Comparison of ENCODE assay signal across 1 cellular context in the genomic region with DNA sequence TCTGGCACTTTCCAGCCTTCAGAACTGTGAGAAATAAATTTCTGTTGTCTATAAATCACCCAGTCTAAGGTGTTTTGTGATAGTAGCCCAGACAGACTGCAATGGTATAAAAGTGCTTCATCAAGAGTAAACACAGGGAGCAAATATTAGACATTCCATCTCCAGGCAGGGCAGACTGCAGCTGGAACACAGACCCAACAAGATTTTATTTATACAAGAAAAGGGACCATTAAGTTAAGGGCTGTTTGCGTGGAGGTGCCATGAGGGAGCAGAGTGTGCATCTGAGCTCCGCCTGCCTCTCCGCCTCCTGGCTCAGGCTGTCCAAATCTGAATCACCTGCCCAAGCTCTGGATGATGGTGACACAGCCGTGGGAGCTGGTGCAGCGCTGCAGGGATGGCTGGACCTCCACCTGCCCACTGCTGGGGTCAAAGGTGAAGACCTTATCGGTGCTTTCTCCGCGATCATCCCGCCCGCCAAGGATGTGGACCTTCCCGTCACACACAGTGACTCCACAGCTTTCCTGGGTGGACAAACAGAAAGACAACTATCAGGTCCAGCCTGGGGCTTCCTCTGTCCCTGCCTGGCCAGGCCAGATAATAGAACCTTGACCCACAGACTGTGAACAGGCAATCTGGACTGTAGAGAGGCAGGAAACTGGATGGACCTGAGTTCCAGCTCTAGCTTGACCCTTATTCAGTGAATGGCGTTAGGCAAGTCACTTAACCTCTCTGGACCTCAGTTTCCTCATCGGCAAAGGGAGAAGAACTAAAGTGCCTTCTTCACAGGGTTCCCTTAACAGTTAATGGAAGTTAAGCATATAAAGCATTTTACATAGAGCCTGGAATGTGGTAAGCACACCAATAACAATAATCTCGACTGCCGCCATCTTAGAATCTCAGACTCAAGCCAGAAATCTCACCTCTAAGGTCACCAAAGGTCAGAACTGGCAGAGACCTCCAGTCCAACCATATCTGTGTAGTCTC.
A peak's percentile ranks its signal among the peaks of the same experiment; 100 is the strongest.
TF ChIP-seq lines count a peak whose summit lies in the region.

No MANE protein-coding gene starts in this region.

TF ChIP-seq in K562, 482 proteins besides CTCF, POLR2A, EP300 and RAD21 (continues in another document):
- peak; percentile 12; the same call in 1 of the 2 replicates for TF ChIP-seq STAT5A (IDR thresholded peaks at IDR 0.05; ENCODE audit: borderline replicate concordance, low read length)
- no peak for TF ChIP-seq ZNF12 (CRISPR knock-in tag; IDR thresholded peaks at IDR 0.05)
- no peak for TF ChIP-seq SP1 (CRISPR knock-in tag; IDR thresholded peaks at IDR 0.05)
- no peak for TF ChIP-seq ZNF384 (IDR thresholded peaks at IDR 0.05; ENCODE audit: low read depth, low read length)
- TF ChIP-seq, protein P1, sequence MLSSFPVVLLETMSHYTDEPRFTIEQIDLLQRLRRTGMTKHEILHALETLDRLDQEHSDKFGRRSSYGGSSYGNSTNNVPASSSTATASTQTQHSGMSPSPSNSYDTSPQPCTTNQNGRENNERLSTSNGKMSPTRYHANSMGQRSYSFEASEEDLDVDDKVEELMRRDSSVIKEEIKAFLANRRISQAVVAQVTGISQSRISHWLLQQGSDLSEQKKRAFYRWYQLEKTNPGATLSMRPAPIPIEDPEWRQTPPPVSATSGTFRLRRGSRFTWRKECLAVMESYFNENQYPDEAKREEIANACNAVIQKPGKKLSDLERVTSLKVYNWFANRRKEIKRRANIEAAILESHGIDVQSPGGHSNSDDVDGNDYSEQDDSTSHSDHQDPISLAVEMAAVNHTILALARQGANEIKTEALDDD (IDR thresholded peaks at IDR 0.05), result no peak
- peak; percentile 64 for TF ChIP-seq NFIC (IDR thresholded peaks at IDR 0.05)
- TF ChIP-seq HDAC1 (IDR thresholded peaks at IDR 0.05), result 0 out of 4 replicates have a peak, but pooled peaks of 1 of the 2 experiments have one; percentile 40
- TF ChIP-seq, protein P2, sequence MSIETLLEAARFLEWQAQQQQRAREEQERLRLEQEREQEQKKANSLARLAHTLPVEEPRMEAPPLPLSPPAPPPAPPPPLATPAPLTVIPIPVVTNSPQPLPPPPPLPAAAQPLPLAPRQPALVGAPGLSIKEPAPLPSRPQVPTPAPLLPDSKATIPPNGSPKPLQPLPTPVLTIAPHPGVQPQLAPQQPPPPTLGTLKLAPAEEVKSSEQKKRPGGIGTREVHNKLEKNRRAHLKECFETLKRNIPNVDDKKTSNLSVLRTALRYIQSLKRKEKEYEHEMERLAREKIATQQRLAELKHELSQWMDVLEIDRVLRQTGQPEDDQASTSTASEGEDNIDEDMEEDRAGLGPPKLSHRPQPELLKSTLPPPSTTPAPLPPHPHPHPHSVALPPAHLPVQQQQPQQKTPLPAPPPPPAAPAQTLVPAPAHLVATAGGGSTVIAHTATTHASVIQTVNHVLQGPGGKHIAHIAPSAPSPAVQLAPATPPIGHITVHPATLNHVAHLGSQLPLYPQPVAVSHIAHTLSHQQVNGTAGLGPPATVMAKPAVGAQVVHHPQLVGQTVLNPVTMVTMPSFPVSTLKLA (conservative IDR thresholded peaks at IDR 0.05), result 0 out of 4 replicates have a peak, but pooled peaks of 1 of the 2 experiments have one; percentile 29
- TF ChIP-seq FOXK2 (conservative IDR thresholded peaks at IDR 0.05 in 1 of 2, IDR thresholded peaks at IDR 0.05 in 1 of 2; ENCODE audit: low read depth in 2 of 2), result no peak
- no peak for TF ChIP-seq ZC3H11A (IDR thresholded peaks at IDR 0.05; ENCODE audit: low read depth, low read length)
- no peak for TF ChIP-seq NR2F6 (CRISPR knock-in tag; IDR thresholded peaks at IDR 0.05)
- TF ChIP-seq, protein P3, sequence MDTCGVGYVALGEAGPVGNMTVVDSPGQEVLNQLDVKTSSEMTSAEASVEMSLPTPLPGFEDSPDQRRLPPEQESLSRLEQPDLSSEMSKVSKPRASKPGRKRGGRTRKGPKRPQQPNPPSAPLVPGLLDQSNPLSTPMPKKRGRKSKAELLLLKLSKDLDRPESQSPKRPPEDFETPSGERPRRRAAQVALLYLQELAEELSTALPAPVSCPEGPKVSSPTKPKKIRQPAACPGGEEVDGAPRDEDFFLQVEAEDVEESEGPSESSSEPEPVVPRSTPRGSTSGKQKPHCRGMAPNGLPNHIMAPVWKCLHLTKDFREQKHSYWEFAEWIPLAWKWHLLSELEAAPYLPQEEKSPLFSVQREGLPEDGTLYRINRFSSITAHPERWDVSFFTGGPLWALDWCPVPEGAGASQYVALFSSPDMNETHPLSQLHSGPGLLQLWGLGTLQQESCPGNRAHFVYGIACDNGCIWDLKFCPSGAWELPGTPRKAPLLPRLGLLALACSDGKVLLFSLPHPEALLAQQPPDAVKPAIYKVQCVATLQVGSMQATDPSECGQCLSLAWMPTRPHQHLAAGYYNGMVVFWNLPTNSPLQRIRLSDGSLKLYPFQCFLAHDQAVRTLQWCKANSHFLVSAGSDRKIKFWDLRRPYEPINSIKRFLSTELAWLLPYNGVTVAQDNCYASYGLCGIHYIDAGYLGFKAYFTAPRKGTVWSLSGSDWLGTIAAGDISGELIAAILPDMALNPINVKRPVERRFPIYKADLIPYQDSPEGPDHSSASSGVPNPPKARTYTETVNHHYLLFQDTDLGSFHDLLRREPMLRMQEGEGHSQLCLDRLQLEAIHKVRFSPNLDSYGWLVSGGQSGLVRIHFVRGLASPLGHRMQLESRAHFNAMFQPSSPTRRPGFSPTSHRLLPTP (IDR thresholded peaks at IDR 0.05; ENCODE audit: borderline replicate concordance, extremely low read depth, insufficient read length), result no peak
- TF ChIP-seq, protein P4, sequence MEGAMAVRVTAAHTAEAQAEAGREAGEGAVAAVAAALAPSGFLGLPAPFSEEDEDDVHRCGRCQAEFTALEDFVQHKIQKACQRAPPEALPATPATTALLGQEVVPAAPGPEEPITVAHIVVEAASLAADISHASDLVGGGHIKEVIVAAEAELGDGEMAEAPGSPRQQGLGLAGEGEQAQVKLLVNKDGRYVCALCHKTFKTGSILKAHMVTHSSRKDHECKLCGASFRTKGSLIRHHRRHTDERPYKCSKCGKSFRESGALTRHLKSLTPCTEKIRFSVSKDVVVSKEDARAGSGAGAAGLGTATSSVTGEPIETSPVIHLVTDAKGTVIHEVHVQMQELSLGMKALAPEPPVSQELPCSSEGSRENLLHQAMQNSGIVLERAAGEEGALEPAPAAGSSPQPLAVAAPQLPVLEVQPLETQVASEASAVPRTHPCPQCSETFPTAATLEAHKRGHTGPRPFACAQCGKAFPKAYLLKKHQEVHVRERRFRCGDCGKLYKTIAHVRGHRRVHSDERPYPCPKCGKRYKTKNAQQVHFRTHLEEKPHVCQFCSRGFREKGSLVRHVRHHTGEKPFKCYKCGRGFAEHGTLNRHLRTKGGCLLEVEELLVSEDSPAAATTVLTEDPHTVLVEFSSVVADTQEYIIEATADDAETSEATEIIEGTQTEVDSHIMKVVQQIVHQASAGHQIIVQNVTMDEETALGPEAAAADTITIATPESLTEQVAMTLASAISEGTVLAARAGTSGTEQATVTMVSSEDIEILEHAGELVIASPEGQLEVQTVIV (CRISPR knock-in tag; IDR thresholded peaks at IDR 0.05; ENCODE audit: borderline replicate concordance), result no peak
- TF ChIP-seq, protein P5, sequence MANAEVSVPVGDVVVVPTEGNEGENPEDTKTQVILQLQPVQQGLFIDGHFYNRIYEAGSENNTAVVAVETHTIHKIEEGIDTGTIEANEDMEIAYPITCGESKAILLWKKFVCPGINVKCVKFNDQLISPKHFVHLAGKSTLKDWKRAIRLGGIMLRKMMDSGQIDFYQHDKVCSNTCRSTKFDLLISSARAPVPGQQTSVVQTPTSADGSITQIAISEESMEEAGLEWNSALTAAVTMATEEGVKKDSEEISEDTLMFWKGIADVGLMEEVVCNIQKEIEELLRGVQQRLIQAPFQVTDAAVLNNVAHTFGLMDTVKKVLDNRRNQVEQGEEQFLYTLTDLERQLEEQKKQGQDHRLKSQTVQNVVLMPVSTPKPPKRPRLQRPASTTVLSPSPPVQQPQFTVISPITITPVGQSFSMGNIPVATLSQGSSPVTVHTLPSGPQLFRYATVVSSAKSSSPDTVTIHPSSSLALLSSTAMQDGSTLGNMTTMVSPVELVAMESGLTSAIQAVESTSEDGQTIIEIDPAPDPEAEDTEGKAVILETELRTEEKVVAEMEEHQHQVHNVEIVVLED (CRISPR knock-in tag; IDR thresholded peaks at IDR 0.05), result no peak
- TF ChIP-seq HDAC3 (IDR thresholded peaks at IDR 0.05; ENCODE audit: borderline replicate concordance, partially characterized antibody), result no peak
- TF ChIP-seq TRIM28 (IDR thresholded peaks at IDR 0.05), result no peak
- no peak for TF ChIP-seq ZNF507 (tag; conservative IDR thresholded peaks at IDR 0.05)
- TF ChIP-seq KDM5B (IDR thresholded peaks at IDR 0.05; ENCODE audit: insufficient replicate concordance, low read depth, low read length), result no peak
- TF ChIP-seq U2AF1 (optimal IDR thresholded peaks at IDR 0.05; ENCODE audit: low read depth, low read length), result no peak
- TF ChIP-seq ZNF175 (CRISPR knock-in tag; IDR thresholded peaks at IDR 0.05; ENCODE audit: low read depth), result no peak
- TF ChIP-seq, protein P6, sequence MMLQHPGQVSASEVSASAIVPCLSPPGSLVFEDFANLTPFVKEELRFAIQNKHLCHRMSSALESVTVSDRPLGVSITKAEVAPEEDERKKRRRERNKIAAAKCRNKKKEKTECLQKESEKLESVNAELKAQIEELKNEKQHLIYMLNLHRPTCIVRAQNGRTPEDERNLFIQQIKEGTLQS (IDR thresholded peaks at IDR 0.05), result 0 out of 2 replicates have a peak, but pooled peaks have one; percentile 7
- TF ChIP-seq, protein P6 (CRISPR knock-in tag; conservative IDR thresholded peaks at IDR 0.05), result no peak
- TF ChIP-seq GATA2 (CRISPR knock-in tag; IDR thresholded peaks at IDR 0.05), result peak; percentile 60; the same call in 1 of the 2 replicates
- TF ChIP-seq, protein P7, sequence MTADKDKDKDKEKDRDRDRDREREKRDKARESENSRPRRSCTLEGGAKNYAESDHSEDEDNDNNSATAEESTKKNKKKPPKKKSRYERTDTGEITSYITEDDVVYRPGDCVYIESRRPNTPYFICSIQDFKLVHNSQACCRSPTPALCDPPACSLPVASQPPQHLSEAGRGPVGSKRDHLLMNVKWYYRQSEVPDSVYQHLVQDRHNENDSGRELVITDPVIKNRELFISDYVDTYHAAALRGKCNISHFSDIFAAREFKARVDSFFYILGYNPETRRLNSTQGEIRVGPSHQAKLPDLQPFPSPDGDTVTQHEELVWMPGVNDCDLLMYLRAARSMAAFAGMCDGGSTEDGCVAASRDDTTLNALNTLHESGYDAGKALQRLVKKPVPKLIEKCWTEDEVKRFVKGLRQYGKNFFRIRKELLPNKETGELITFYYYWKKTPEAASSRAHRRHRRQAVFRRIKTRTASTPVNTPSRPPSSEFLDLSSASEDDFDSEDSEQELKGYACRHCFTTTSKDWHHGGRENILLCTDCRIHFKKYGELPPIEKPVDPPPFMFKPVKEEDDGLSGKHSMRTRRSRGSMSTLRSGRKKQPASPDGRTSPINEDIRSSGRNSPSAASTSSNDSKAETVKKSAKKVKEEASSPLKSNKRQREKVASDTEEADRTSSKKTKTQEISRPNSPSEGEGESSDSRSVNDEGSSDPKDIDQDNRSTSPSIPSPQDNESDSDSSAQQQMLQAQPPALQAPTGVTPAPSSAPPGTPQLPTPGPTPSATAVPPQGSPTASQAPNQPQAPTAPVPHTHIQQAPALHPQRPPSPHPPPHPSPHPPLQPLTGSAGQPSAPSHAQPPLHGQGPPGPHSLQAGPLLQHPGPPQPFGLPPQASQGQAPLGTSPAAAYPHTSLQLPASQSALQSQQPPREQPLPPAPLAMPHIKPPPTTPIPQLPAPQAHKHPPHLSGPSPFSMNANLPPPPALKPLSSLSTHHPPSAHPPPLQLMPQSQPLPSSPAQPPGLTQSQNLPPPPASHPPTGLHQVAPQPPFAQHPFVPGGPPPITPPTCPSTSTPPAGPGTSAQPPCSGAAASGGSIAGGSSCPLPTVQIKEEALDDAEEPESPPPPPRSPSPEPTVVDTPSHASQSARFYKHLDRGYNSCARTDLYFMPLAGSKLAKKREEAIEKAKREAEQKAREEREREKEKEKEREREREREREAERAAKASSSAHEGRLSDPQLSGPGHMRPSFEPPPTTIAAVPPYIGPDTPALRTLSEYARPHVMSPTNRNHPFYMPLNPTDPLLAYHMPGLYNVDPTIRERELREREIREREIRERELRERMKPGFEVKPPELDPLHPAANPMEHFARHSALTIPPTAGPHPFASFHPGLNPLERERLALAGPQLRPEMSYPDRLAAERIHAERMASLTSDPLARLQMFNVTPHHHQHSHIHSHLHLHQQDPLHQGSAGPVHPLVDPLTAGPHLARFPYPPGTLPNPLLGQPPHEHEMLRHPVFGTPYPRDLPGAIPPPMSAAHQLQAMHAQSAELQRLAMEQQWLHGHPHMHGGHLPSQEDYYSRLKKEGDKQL (CRISPR knock-in tag; IDR thresholded peaks at IDR 0.05; ENCODE audit: borderline replicate concordance), result no peak
- TF ChIP-seq CEBPB (tag; IDR thresholded peaks at IDR 0.05), result no peak
- no peak for TF ChIP-seq LARP7 (IDR thresholded peaks at IDR 0.05)
- TF ChIP-seq YBX1 (IDR thresholded peaks at IDR 0.05), result no peak
- TF ChIP-seq CCNT2 (IDR thresholded peaks at IDR 0.05; ENCODE audit: borderline replicate concordance, extremely low read depth, insufficient read length, low read depth, low read length), result peak; percentile 47
- no peak for TF ChIP-seq ZNF23 (CRISPR knock-in tag; IDR thresholded peaks at IDR 0.05)
- no peak for TF ChIP-seq HMG20B (CRISPR knock-in tag; IDR thresholded peaks at IDR 0.05)
- TF ChIP-seq EWSR1 (IDR thresholded peaks at IDR 0.05; ENCODE audit: borderline replicate concordance, low read depth, partially characterized antibody), result no peak
- TF ChIP-seq KAT2B (IDR thresholded peaks at IDR 0.05; ENCODE audit: low read depth, low read length), result no peak
- TF ChIP-seq ZNF780A (CRISPR knock-in tag; IDR thresholded peaks at IDR 0.05), result no peak
- TF ChIP-seq NCOR1 (IDR thresholded peaks at IDR 0.05), result peak; percentile 82
- TF ChIP-seq ZNF561 (CRISPR knock-in tag; conservative IDR thresholded peaks at IDR 0.05), result no peak
- no peak for TF ChIP-seq ZNF347 (CRISPR knock-in tag; IDR thresholded peaks at IDR 0.05; ENCODE audit: low read depth)
- peak; percentile 89 for TF ChIP-seq CTBP1 (IDR thresholded peaks at IDR 0.05; ENCODE audit: borderline replicate concordance)
- TF ChIP-seq GATAD2B (IDR thresholded peaks at IDR 0.05; ENCODE audit: borderline replicate concordance), result 0 out of 2 replicates have a peak, but pooled peaks have one; percentile 41
- peak; percentile 93 for TF ChIP-seq TCF3 (CRISPR knock-in tag; IDR thresholded peaks at IDR 0.05)
- peak in 1 of 2 experiments; percentile 57; a peak in 1 of 4 replicates for TF ChIP-seq NONO (IDR thresholded peaks at IDR 0.05; ENCODE audit: low read depth in 2 of 2, low read length in 1 of 2)
- TF ChIP-seq PHTF2 (CRISPR knock-in tag; IDR thresholded peaks at IDR 0.05), result no peak
